Comparison of ENCODE assay signal across 3 cellular contexts in the genomic region with DNA sequence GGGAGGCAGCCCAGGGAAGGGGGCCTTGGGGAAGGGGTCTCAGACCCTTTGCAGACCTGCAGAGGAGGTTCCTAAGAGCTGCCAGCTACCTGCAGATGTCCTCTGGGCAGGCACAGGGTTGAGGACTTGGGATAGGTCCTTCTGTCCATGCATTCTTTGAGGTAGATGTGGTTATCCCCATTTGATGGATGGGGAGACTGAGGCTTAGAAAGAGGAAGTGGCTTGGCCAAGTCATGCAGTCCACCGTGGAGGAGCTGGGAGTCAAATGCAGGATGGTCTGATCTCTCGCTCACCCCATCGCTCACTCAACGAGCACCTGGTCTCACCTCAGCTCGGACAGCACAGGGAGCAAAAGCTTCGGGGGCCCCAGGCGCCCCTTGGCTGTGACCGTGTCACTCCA.
TF ChIP-seq lines count a peak whose summit lies in the region.

No MANE protein-coding gene starts in this region.

TF ChIP-seq in GM12891, 5 proteins besides CTCF, POLR2A, EP300 and RAD21:
- TF ChIP-seq SPI1 (IDR thresholded peaks at IDR 0.05; ENCODE audit: low read depth, low read length) (peak; percentile 58), POLR2AphosphoS5 (IDR thresholded peaks at IDR 0.05; ENCODE audit: low read depth, low read length) (no peak), TAF1 (IDR thresholded peaks at IDR 0.05; ENCODE audit: low read depth, low read length) (no peak), POU2F2 (IDR thresholded peaks at IDR 0.05; ENCODE audit: low read depth, low read length) (no peak), PAX5 (IDR thresholded peaks at IDR 0.05; ENCODE audit: insufficient read depth, low read length, severe bottlenecking) (no peak)

TF ChIP-seq in GM12878, 131 proteins besides CTCF, POLR2A, EP300 and RAD21:
- TF ChIP-seq SPI1 (IDR thresholded peaks at IDR 0.05; ENCODE audit: borderline replicate concordance, insufficient read depth, low read depth, low read length): peak; percentile 29; the same call in 1 of the 2 replicates
- no peak for TF ChIP-seq SREBF2 (IDR thresholded peaks at IDR 0.05; ENCODE audit: low read length)

TF ChIP-seq in H1, 55 proteins besides CTCF, POLR2A, EP300 and RAD21:
- no peak for TF ChIP-seq NANOG (IDR thresholded peaks at IDR 0.05; ENCODE audit: insufficient read depth, low read depth, low read length, poor library complexity, severe bottlenecking)
- no peak for TF ChIP-seq CREB1 (IDR thresholded peaks at IDR 0.05)
- TF ChIP-seq CHD2 (IDR thresholded peaks at IDR 0.05; ENCODE audit: low read length): no peak
- TF ChIP-seq FOSL1 (IDR thresholded peaks at IDR 0.05; ENCODE audit: insufficient read depth, low read depth, low read length): no peak
- TF ChIP-seq TBP (IDR thresholded peaks at IDR 0.05; ENCODE audit: low read depth, low read length): no peak
- no peak for TF ChIP-seq CEBPB (IDR thresholded peaks at IDR 0.05; ENCODE audit: low read depth, low read length)
- TF ChIP-seq EZH2 (IDR thresholded peaks at IDR 0.05; ENCODE audit: low read depth, low read length, severe bottlenecking): no peak
- no peak for TF ChIP-seq TEAD4 (IDR thresholded peaks at IDR 0.05; ENCODE audit: low read depth, low read length)
- no peak for TF ChIP-seq SP1 (IDR thresholded peaks at IDR 0.05; ENCODE audit: low read depth, low read length)
- TF ChIP-seq SIX5 (IDR thresholded peaks at IDR 0.05; ENCODE audit: low read depth, low read length): no peak
- TF ChIP-seq KDM1A (IDR thresholded peaks at IDR 0.05; ENCODE audit: borderline replicate concordance, low read length): no peak
- TF ChIP-seq SRF (IDR thresholded peaks at IDR 0.05; ENCODE audit: low read depth, low read length): no peak
- TF ChIP-seq HDAC6 (IDR thresholded peaks at IDR 0.05; ENCODE audit: low read depth, low read length): no peak
- TF ChIP-seq SAP30 (IDR thresholded peaks at IDR 0.05; ENCODE audit: insufficient read depth, insufficient replicate concordance, low read length): no peak
- TF ChIP-seq, protein P1, sequence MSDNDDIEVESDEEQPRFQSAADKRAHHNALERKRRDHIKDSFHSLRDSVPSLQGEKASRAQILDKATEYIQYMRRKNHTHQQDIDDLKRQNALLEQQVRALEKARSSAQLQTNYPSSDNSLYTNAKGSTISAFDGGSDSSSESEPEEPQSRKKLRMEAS (IDR thresholded peaks at IDR 0.05): no peak
- TF ChIP-seq YY1 (IDR thresholded peaks at IDR 0.05; ENCODE audit: low read depth, low read length): no peak
- no peak for TF ChIP-seq POU5F1 (IDR thresholded peaks at IDR 0.05; ENCODE audit: low read depth, low read length)
- TF ChIP-seq CHD1 (IDR thresholded peaks at IDR 0.05; ENCODE audit: low read depth, low read length): no peak
- TF ChIP-seq SIRT6 (IDR thresholded peaks at IDR 0.05; ENCODE audit: low read length): no peak
- no peak for TF ChIP-seq RFX5 (IDR thresholded peaks at IDR 0.05; ENCODE audit: borderline replicate concordance, low read depth, low read length)
TF ChIP-seq in H1: peak in this region for 0.
